ENCODE assay signal across 8 cellular contexts in the genomic region with DNA sequence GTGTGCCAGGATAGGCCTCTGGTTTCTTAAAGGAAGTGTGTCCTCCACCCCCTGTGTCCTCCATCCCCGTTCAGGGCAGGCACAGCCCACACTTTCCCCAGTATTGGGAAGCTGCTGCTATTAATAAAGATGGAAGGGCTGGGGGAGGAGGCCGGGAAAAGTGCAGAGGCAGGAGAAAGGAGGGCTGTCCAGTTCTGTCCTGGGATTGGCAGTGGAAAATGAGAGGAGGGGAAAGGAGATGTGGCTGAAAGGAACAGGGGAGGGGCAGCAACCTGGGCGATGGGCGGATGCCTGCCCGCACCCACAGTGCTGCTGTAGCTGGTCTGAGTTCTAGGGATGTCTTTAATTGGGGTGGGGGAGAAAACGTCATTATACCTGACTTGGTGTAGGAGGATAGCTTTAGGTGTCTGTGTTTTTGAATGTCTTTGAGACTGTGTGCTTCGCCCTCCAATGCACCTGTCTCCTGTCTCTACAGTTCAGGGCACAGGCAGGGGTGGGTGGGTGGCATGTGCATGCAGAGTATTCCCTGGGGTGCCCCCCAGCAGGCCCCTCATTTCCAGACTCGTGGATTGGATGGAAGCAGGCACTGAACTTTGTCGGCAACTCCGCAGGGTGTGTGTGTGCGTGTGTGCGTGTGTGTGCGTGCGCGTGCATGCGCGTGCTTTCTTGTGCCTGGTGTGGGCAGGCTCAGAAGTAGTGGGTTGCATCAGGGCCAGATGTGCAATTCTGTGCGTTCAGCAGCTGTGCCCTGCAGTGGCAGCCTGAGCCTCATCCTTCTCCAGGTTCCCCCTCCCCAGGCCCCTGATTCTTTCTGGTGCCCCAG. TPM values are rescaled to one million over a fixed set of nuclear protein-coding genes. Genes with fewer than 3 reads are reported as not detected.
DNase-seq lines count a peak whose midpoint lies in the region; ATAC-seq and TF ChIP-seq lines count a peak whose summit lies in the region.

No MANE protein-coding gene starts in this region.

- H3K4me3 ChIP-seq in HL-60 (replicated peaks; ENCODE audit: insufficient read depth, low read length) (peak overlapping the region; percentile 81), colonic mucosa (peak overlapping the region; percentile 86), lung (peak overlapping the region; percentile 87)

- no peaks in the 10 kb centered on the region for H3K9me3 ChIP-seq in colonic mucosa
- H3K9me3 ChIP-seq in lung (ENCODE audit: control insufficient read depth in 2 of 2, insufficient read depth in 1 of 2, low read length in 1 of 2): no peaks in the 10 kb centered on the region

- H3K36me3 ChIP-seq in colonic mucosa (no peaks in the 10 kb centered on the region), lung (ENCODE audit: control insufficient read depth in 2 of 2, insufficient read depth in 2 of 2, low read length in 2 of 2) (peaks cover 0 to 21% of the 10 kb centered on the region in 2 donors)

- H3K4me1 ChIP-seq in colonic mucosa (peaks cover 35% of the 10 kb centered on the region), lung (ENCODE audit: control insufficient read depth in 2 of 2, insufficient read depth in 2 of 2, low read length in 2 of 2) (peaks cover 17 to 49% of the 10 kb centered on the region in 2 donors)

- H3K27me3 ChIP-seq in HL-60 (ENCODE audit: insufficient read depth, poor library complexity, severe bottlenecking) (no peaks in the 10 kb centered on the region), colonic mucosa (no peaks in the 10 kb centered on the region), lung (ENCODE audit: control insufficient read depth, insufficient read depth) (no peaks in the 10 kb centered on the region)

- peak overlapping the region; percentile 95 for H3K27ac ChIP-seq in HL-60 (replicated peaks)
- peak overlapping the region; percentile 99 for H3K27ac ChIP-seq in colonic mucosa
- H3K27ac ChIP-seq in lung (ENCODE audit: low read depth in 1 of 2, low read length in 1 of 2): peak overlapping the region; percentile 96 to 100

- DNase-seq in HL-60 (ENCODE audit: low read depth in 1 of 2, low spot score in 1 of 2): peak; percentile 87 to 89
- peak; percentile 20 for DNase-seq in T-helper 22 cell (ENCODE audit: low read depth)
- DNase-seq in colonic mucosa: peak; percentile 63
- DNase-seq in lung (ENCODE audit: low spot score): peak; percentile 60
- peak; percentile 45 for DNase-seq in stimulated activated naive CD4-positive, alpha-beta T cell treated with Interleukin-2 at 50 U/mL for 16 hours (lab: John Stamatoyannopoulos, UW)
- DNase-seq in D341Med (ENCODE audit: low spot score): no peak

- ATAC-seq in lung (ENCODE audit: insufficient read depth, low FRiP score): no peak
- no peak for ATAC-seq in HG03025 (IDR thresholded peaks at IDR 0.05; ENCODE audit: low FRiP score, unreplicated experiment)
- no peak for ATAC-seq in GM19023 (IDR thresholded peaks at IDR 0.05; ENCODE audit: unreplicated experiment)

- no peak for TF ChIP-seq CTCF in HL-60 (IDR thresholded peaks at IDR 0.05; ENCODE audit: insufficient read depth, low read length)
- TF ChIP-seq CTCF in colonic mucosa (IDR thresholded peaks at IDR 0.05): no peak
- no peak for TF ChIP-seq CTCF in lung (IDR thresholded peaks at IDR 0.05; ENCODE audit: control extremely low read depth, extremely low read depth)

- peak overlapping the region; percentile 71 to 100 for H3K9ac ChIP-seq in colonic mucosa (ENCODE audit: low read depth in 2 of 2, low read length in 2 of 2)

- intact Hi-C loops in colonic mucosa (cut with DNase I): no loop called here

- WGBS in lung, 2 donors: 10 to 12% methylated on average over 18 of the region's 18 CpGs

RNA-seq across cellular contexts. Expression of a gene that starts 2.5 kb away (rescaled TPM):
- total RNA-seq in colonic mucosa (10 to 100 TPM; 64.9 to 79.6 TPM), lung (100 to 1,000 TPM; 136 to 173 TPM)
- polyA plus RNA-seq in lung: 100 to 1,000 TPM in 1 of 2 donors, 10 to 100 TPM in 1; 81.5 to 104 TPM
